Comparison of ENCODE assay signal across 10 cellular contexts in the genomic region with DNA sequence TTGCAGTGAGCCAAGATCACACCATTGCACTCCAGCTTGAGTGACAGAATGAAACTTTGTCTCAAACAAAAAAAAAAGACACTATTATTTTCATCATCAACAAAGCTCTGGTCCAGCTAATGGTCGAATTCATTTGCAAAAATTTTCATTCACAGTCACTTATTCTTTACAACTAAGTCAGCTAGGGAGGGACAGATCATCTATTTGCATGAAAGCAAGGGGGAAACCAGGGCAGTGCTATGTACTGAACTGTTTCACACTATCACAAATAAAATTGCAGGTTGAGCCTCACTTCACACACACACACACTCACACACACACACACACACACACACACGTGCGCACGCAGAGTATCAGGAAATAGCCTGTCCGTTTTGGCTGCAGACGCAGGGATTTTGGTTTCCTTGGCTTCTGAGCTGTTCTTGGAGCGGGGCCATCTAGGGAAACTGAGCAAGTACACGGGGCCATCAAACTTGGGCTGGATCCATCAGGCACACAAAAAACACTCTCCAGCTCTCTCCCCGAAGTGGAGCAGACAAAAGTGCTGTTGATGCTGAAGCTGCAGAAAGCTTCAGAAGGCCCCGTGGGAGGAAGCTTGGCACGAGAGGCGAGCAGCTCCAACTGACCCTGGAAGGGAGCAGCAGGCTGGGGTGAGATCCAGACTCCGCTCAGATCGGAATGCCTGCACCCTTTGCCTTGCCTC. TPM values are rescaled to one million over a fixed set of nuclear protein-coding genes. Genes with fewer than 3 reads are reported as not detected.
DNase-seq lines count a peak whose midpoint lies in the region; ATAC-seq, FAIRE-seq and TF ChIP-seq lines count a peak whose summit lies in the region.
"Had no signal": no experiment of that assay in that cellular context is flagged by ENCODE, and none has a peak within 500 bp of the region (broad histone marks: within the 10 kb centered on the region; RNA-seq: fewer than 3 reads in every experiment).

No MANE protein-coding gene starts in this region.

- H2BK20ac ChIP-seq in IMR-90 (ENCODE audit: low read depth, low read length) = no peak overlapping the region

- TF ChIP-seq RAD21 in IMR-90 (IDR thresholded peaks at IDR 0.05; ENCODE audit: low read length) = no peak

- H3K27ac ChIP-seq in IMR-90 (ENCODE audit: insufficient read depth, low read length) = no peak overlapping the region
- H3K27ac ChIP-seq in colonic mucosa = no peak overlapping the region
- peak overlapping the region in 2 of 3 donors; percentile 23 to 31 for H3K27ac ChIP-seq in right lobe of liver
- H3K27ac ChIP-seq in testis = peak overlapping the region in 1 of 2 donors; percentile 41

- H2AK9ac ChIP-seq in IMR-90 (replicated peaks; ENCODE audit: low read depth, low read length, poor library complexity) = peak overlapping the region; percentile 52

- H3K4me2 ChIP-seq in IMR-90 (ENCODE audit: low read depth, low read length) = peak overlapping the region; percentile 62; the same call in 1 of the 2 replicates

- dilution Hi-C loops in IMR-90 (cut with HindIII; ENCODE audit: low sequenced_read_pairs, unreplicated experiment) = no loop called here

- peak overlapping the region; percentile 82 for H2AFZ ChIP-seq in IMR-90 (replicated peaks; ENCODE audit: low read length, poor library complexity)

- POLR2A ChIA-PET in IMR-90 (lab: Charles Lee; ENCODE audit: unreplicated experiment) = no interaction called here
- POLR2A ChIA-PET in activated CD8-positive, alpha-beta T cell treated with anti-CD3 and anti-CD28 coated beads, Interleukin-2, amount 10 ng/mL, durations not matched to agents 7 days and 5 days (lab: Charles Lee) = no interaction called here

- no peak overlapping the region for H3K56ac ChIP-seq in IMR-90 (ENCODE audit: extremely low read depth, insufficient read depth, low read length)

- H3K14ac ChIP-seq in IMR-90 (replicated peaks; ENCODE audit: low read depth, low read length) = no peak overlapping the region

- DNase-seq in IMR-90 = peak; percentile 55
- peak; percentile 52 for DNase-seq in colonic mucosa
- peak; percentile 73 to 85 (median 85) for DNase-seq in right lobe of liver
- DNase-seq in testis = peak; percentile 94
- no peak for DNase-seq in RCC 7860 (ENCODE audit: low spot score)
- no peak for DNase-seq in activated CD8-positive, alpha-beta T cell treated with anti-CD3 and anti-CD28 coated beads, Interleukin-2, amount 10 ng/mL, durations not matched to agents 7 days and 5 days
- DNase-seq: stimulated activated naive CD8-positive, alpha-beta T cell treated with anti-CD3 and anti-CD28 coated beads, Interleukin-15, amount 100 ng/mL, for 72 hours had no signal

- BruUV-seq in IMR-90 (replicated peaks; lab: Mats Ljungman, UMichigan) = no TSS peak

- no peaks in the 10 kb centered on the region for H3K9me1 ChIP-seq in IMR-90 (ENCODE audit: insufficient read depth, low read length)

- FAIRE-seq in RCC 7860 (lab: Jason Lieb, UNC) = no peak

- no peak overlapping the region for H2BK120ac ChIP-seq in IMR-90 (ENCODE audit: low read depth, low read length)

- peak overlapping the region in 1 of 2 experiments; percentile 8; a peak in 1 of 4 replicates for H4K8ac ChIP-seq in IMR-90 (ENCODE audit: low read depth in 2 of 2, low read length in 2 of 2)

- H4K20me1 ChIP-seq in IMR-90 (ENCODE audit: insufficient read depth, low read length) = no peaks in the 10 kb centered on the region

- no peak overlapping the region for H3K23ac ChIP-seq in IMR-90 (ENCODE audit: low read depth, low read length)

- no peaks in the 10 kb centered on the region for H3K9me3 ChIP-seq in IMR-90 (ENCODE audit: control insufficient read depth, insufficient read depth, low read length)
- H3K9me3 ChIP-seq in colonic mucosa = no peaks in the 10 kb centered on the region
- H3K9me3 ChIP-seq in right lobe of liver = no peaks in the 10 kb centered on the region
- H3K9me3 ChIP-seq in testis = no peaks in the 10 kb centered on the region

- no peak overlapping the region for H2BK5ac ChIP-seq in IMR-90 (ENCODE audit: low read depth, low read length, poor library complexity, severe bottlenecking)

- ATAC-seq in IMR-90 (ENCODE audit: low read depth) = peak; percentile 86
- peak; percentile 78 to 90 (median 84) for ATAC-seq in right lobe of liver
- ATAC-seq in GM19395 (IDR thresholded peaks at IDR 0.05; ENCODE audit: unreplicated experiment) = no peak
- ATAC-seq in HG03025 (IDR thresholded peaks at IDR 0.05; ENCODE audit: low FRiP score, unreplicated experiment) = no peak
- no peak for ATAC-seq in activated CD8-positive, alpha-beta T cell treated with anti-CD3 and anti-CD28 coated beads, Interleukin-2, amount 10 ng/mL, durations not matched to agents 7 days and 5 days
- ATAC-seq: stimulated activated naive CD8-positive, alpha-beta T cell treated with anti-CD3 and anti-CD28 coated beads, Interleukin-15, amount 100 ng/mL, for 72 hours had no signal

- CTCF ChIA-PET in IMR-90 (lab: Yijun Ruan, JAX) = no interaction called here
- CTCF ChIA-PET in activated CD8-positive, alpha-beta T cell treated with anti-CD3 and anti-CD28 coated beads, Interleukin-2, amount 10 ng/mL, durations not matched to agents 7 days and 5 days (lab: Charles Lee) = interaction anchor here (0.6 to 7.5 kb wide), 4 partner anchors 15 to 84 kb away, joined by 3 to 94 read pairs (median 4); no protein-coding TSS in a partner anchor

- peaks cover 7% of the 10 kb centered on the region for H3K4me1 Mint-ChIP-seq in activated CD8-positive, alpha-beta T cell treated with anti-CD3 and anti-CD28 coated beads, Interleukin-2, amount 10 ng/mL, durations not matched to agents 7 days and 5 days (ENCODE audit: low read depth)

- H3K79me1 ChIP-seq in IMR-90 (ENCODE audit: low read depth in 1 of 2, low read length in 2 of 2) = no peaks in the 10 kb centered on the region

- intact Hi-C loops in IMR-90 (cut with micrococcal nuclease) = no loop called here
- intact Hi-C loops in colonic mucosa (cut with DNase I) = no loop called here
- intact Hi-C loops in right lobe of liver (cut with DNase I) = no loop called here
- intact Hi-C loops in testis (cut with DNase I; ENCODE audit: low total_unique reads) = no loop called here

- H3K4me1 ChIP-seq in IMR-90 (ENCODE audit: control insufficient read depth, insufficient read depth, low read length) (peaks cover 3% of the 10 kb centered on the region; the same call in 1 of the 2 replicates), colonic mucosa (no peaks in the 10 kb centered on the region), right lobe of liver (peaks cover 0 to 4% (median 0%) of the 10 kb centered on the region in 4 donors), testis (peaks cover 27% of the 10 kb centered on the region)

- H2AK5ac ChIP-seq in IMR-90 (ENCODE audit: low read depth, low read length) = no peak overlapping the region

- 17% methylated on average over 9 of the region's 14 CpGs; no CpG with 5 or more reads in 1 of the 2 experiments for WGBS in IMR-90 (ENCODE audit: extremely low coverage in 2 of 2, insufficient read length in 1 of 2), 2 experiments
- WGBS in right lobe of liver (ENCODE audit: insufficient coverage, low coverage, low lambda C conversion rate, missing lambda C conversion rate) = 6% methylated on average over 10 of the region's 14 CpGs
- WGBS in testis, 2 donors = 17 to 19% methylated on average over 11 to 14 of the region's 14 CpGs

- no peak overlapping the region for H3K27ac Mint-ChIP-seq in activated CD8-positive, alpha-beta T cell treated with anti-CD3 and anti-CD28 coated beads, Interleukin-2, amount 10 ng/mL, durations not matched to agents 7 days and 5 days
- H3K27ac Mint-ChIP-seq: memory B cell had no signal

- H4K5ac ChIP-seq in IMR-90 (ENCODE audit: low read depth, low read length) = no peak overlapping the region

- in situ Hi-C loops in IMR-90 (cut with MboI; ENCODE audit: low sequenced_read_pairs) = no loop called here

- H3K27me3 ChIP-seq in IMR-90 (ENCODE audit: control insufficient read depth, insufficient read depth, low read length) (no peaks in the 10 kb centered on the region; the same call in 1 of the 2 replicates), colonic mucosa (no peaks in the 10 kb centered on the region), right lobe of liver (no peaks in the 10 kb centered on the region), testis (no peaks in the 10 kb centered on the region)

- no peak overlapping the region for H3K4me3 Mint-ChIP-seq in activated CD8-positive, alpha-beta T cell treated with anti-CD3 and anti-CD28 coated beads, Interleukin-2, amount 10 ng/mL, durations not matched to agents 7 days and 5 days
- H3K4me3 Mint-ChIP-seq: memory B cell; stimulated activated naive CD8-positive, alpha-beta T cell treated with anti-CD3 and anti-CD28 coated beads, Interleukin-15, amount 100 ng/mL, for 72 hours had no signal

- no peak overlapping the region for H3K4me3 ChIP-seq in IMR-90 (ENCODE audit: insufficient read depth, low read depth, low read length)
- no peak overlapping the region for H3K4me3 ChIP-seq in colonic mucosa
- H3K4me3 ChIP-seq in right lobe of liver = no peak overlapping the region
- no peak overlapping the region for H3K4me3 ChIP-seq in testis

- no peaks in the 10 kb centered on the region for H3K9me3 Mint-ChIP-seq in activated CD8-positive, alpha-beta T cell treated with anti-CD3 and anti-CD28 coated beads, Interleukin-2, amount 10 ng/mL, durations not matched to agents 7 days and 5 days (ENCODE audit: insufficient read depth)
- H3K9me3 Mint-ChIP-seq: memory B cell; stimulated activated naive CD8-positive, alpha-beta T cell treated with anti-CD3 and anti-CD28 coated beads, Interleukin-15, amount 100 ng/mL, for 72 hours had no signal

- no peak overlapping the region for H3K18ac ChIP-seq in IMR-90 (ENCODE audit: low read depth, low read length)

- no peak overlapping the region for H3K9ac ChIP-seq in IMR-90 (ENCODE audit: low read depth, low read length)
- no peak overlapping the region for H3K9ac ChIP-seq in colonic mucosa (ENCODE audit: low read depth in 2 of 2, low read length in 2 of 2)

- TF ChIP-seq POLR2A in IMR-90 (IDR thresholded peaks at IDR 0.05; ENCODE audit: low read depth, low read length) (no peak), right lobe of liver (IDR thresholded peaks at IDR 0.05) (no peak), testis (IDR thresholded peaks at IDR 0.05) (no peak)

- TF ChIP-seq CTCF in IMR-90 (conservative IDR thresholded peaks at IDR 0.05; ENCODE audit: low read depth, low read length) (no peak), colonic mucosa (IDR thresholded peaks at IDR 0.05) (no peak), right lobe of liver (IDR thresholded peaks at IDR 0.05) (no peak), testis (IDR thresholded peaks at IDR 0.05) (no peak)

- no peaks in the 10 kb centered on the region for H3K36me3 Mint-ChIP-seq in activated CD8-positive, alpha-beta T cell treated with anti-CD3 and anti-CD28 coated beads, Interleukin-2, amount 10 ng/mL, durations not matched to agents 7 days and 5 days (ENCODE audit: low read depth)
- H3K36me3 Mint-ChIP-seq: memory B cell had no signal

- H4K91ac ChIP-seq in IMR-90 (ENCODE audit: insufficient read depth, low read depth, low read length) = no peak overlapping the region

- H2BK15ac ChIP-seq in IMR-90 (ENCODE audit: low read depth, low read length) = no peak overlapping the region

- H3K36me3 ChIP-seq in IMR-90 (ENCODE audit: control insufficient read depth, insufficient read depth, low read length) (no peaks in the 10 kb centered on the region), colonic mucosa (no peaks in the 10 kb centered on the region), right lobe of liver (no peaks in the 10 kb centered on the region), testis (ENCODE audit: low read depth, missing control alignments) (no peaks in the 10 kb centered on the region)

- H3K27me3 Mint-ChIP-seq in activated CD8-positive, alpha-beta T cell treated with anti-CD3 and anti-CD28 coated beads, Interleukin-2, amount 10 ng/mL, durations not matched to agents 7 days and 5 days (ENCODE audit: low read depth) = no peaks in the 10 kb centered on the region
- H3K27me3 Mint-ChIP-seq: memory B cell; stimulated activated naive CD8-positive, alpha-beta T cell treated with anti-CD3 and anti-CD28 coated beads, Interleukin-15, amount 100 ng/mL, for 72 hours had no signal

- H3K4ac ChIP-seq in IMR-90 (ENCODE audit: low read depth, low read length) = no peak overlapping the region

RNA-seq across cellular contexts. Expression of gene HELZ, which starts 44.3 kb away (rescaled TPM):
- total RNA-seq in IMR-90 (2012; rRNA removed) (60.6 and 65.0 TPM in 2 replicates), colonic mucosa (10 to 100 TPM; 38.6 to 55.9 TPM), right lobe of liver (10 to 100 TPM; 24.2 to 33.6 (median 30.9) TPM), testis (100 to 1,000 TPM; 142 to 154 TPM)
- polyA plus RNA-seq in IMR-90 (2012; rRNA removed) (6.9 and 8.0 TPM in 2 replicates), testis (ENCODE audit: insufficient read depth, low read depth, low replicate concordance) (26.2 TPM)
- 1.6 and 1.7 TPM in 2 replicates for polyA plus RNA-seq in IMR-90 (2012; cell fraction: cytosol; rRNA removed)
- 2.8 and 15.1 TPM in 2 replicates for polyA plus RNA-seq in IMR-90 (2012; cell fraction: nucleus; rRNA removed; ENCODE audit: low replicate concordance)
- 10 to 100 TPM; 69.1 to 76.6 TPM for total RNA-seq in activated CD8-positive, alpha-beta T cell treated with anti-CD3 and anti-CD28 coated beads, Interleukin-2, amount 10 ng/mL, durations not matched to agents 7 days and 5 days

Comparison
In these comparisons a context has a peak if more than half of its experiments do, and no peak if none do; other contexts are left out.
1. ATAC-seq: peak in IMR-90 (single experiment) and right lobe of liver (4 of 4); none in GM19395 (single experiment), HG03025 (single experiment) and activated CD8-positive, alpha-beta T cell treated with anti-CD3 and anti-CD28 coated beads, Interleukin-2, amount 10 ng/mL, durations not matched to agents 7 days and 5 days (single experiment).
2. DNase-seq: peak in IMR-90 (single experiment), colonic mucosa (single experiment), right lobe of liver (3 of 3) and testis (single experiment); none in RCC 7860 (single experiment) and activated CD8-positive, alpha-beta T cell treated with anti-CD3 and anti-CD28 coated beads, Interleukin-2, amount 10 ng/mL, durations not matched to agents 7 days and 5 days (single experiment).
3. H3K27ac ChIP-seq: peak in right lobe of liver (2 of 3); none in IMR-90 (single experiment) and colonic mucosa (single experiment).